Comparison of ENCODE assay signal across 22 cellular contexts in the genomic region with DNA sequence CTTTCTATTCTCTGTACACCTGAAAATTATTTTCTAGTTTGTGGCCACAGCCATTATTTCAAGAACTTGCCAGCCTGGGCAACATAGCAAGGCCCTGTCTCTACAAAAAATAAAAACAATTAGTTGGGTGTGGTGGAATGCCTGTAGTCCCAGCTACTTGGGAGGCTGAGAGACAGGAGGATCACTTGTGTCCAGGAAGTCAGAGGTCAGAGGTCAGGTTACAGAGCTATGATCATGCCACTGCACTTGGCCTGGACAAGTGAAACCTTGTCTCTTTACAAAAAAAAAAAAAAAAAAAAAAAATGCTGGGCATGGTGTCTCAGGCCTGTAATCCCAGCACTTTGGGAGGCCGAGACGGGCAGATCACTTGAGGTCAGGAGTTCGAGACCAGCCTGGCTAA.
"Had no signal": no experiment of that assay in that cellular context is flagged by ENCODE, and none has a peak within 500 bp of the region (broad histone marks: within the 10 kb centered on the region; RNA-seq: fewer than 3 reads in every experiment).

No MANE protein-coding gene starts in this region.

- H3K27ac Mint-ChIP-seq: activated naive CD8-positive, alpha-beta T cell; activated T-helper 17 cell treated with anti-CD3 and anti-CD28 coated beads, Interleukin-2, amount 50 U/mL, for 72 hours; effector memory CD8-positive, alpha-beta T cell; naive thymus-derived CD4-positive, alpha-beta T cell; type B pancreatic cell had no signal

- H3K36me3 ChIP-seq: prostate gland had no signal

- H3K4me1 ChIP-seq: adrenal gland, ascending aorta, heart left ventricle, lower lobe of right lung, prostate gland, spleen, vagina had no signal

- H3K4me1 Mint-ChIP-seq: activated T-helper 17 cell treated with anti-CD3 and anti-CD28 coated beads, Interleukin-2, amount 50 U/mL, for 72 hours; naive thymus-derived CD4-positive, alpha-beta T cell had no signal

- H3K27me3 ChIP-seq: adrenal gland, ascending aorta, brain microvascular endothelial cell, dorsolateral prefrontal cortex, heart left ventricle, spleen, vagina had no signal

- ATAC-seq: activated T-helper 17 cell treated with anti-CD3 and anti-CD28 coated beads, Interleukin-2, amount 50 U/mL, for 72 hours; effector memory CD8-positive, alpha-beta T cell; esophagus mucosa; heart left ventricle; left cardiac atrium; lower lobe of right lung; naive thymus-derived CD4-positive, alpha-beta T cell had no signal

- DNase-seq: activated T-cell treated with anti-CD3 and anti-CD28 coated beads, Interleukin-2, amount 50 U/mL, for 1 hour; adrenal gland; brain microvascular endothelial cell; caudate nucleus; dorsolateral prefrontal cortex; effector memory CD8-positive, alpha-beta T cell; heart left ventricle; left cardiac atrium; lower lobe of right lung; naive thymus-derived CD4-positive, alpha-beta T cell; spleen; stimulated activated CD4-positive, alpha-beta T cell treated with anti-CD3 and anti-CD28 coated beads, Interleukin-4, amount 100 ng/mL, for 1 hour; stimulated activated naive CD4-positive, alpha-beta T cell; T-helper 9 cell had no signal

- H3K9me3 ChIP-seq: adrenal gland, ascending aorta, heart left ventricle, lower lobe of right lung, prostate gland, spleen, thoracic aorta, vagina had no signal

- H3K27me3 Mint-ChIP-seq: activated naive CD8-positive, alpha-beta T cell; activated T-helper 17 cell treated with anti-CD3 and anti-CD28 coated beads, Interleukin-2, amount 50 U/mL, for 72 hours; effector memory CD8-positive, alpha-beta T cell; naive thymus-derived CD4-positive, alpha-beta T cell; type B pancreatic cell had no signal

- H3K27ac ChIP-seq: adrenal gland, ascending aorta, brain microvascular endothelial cell, dorsolateral prefrontal cortex, heart left ventricle, lower lobe of right lung, prostate gland, thoracic aorta, vagina had no signal

- H3K4me3 ChIP-seq: adrenal gland, ascending aorta, dorsolateral prefrontal cortex, heart left ventricle, lower lobe of right lung, prostate gland, spleen, thoracic aorta, vagina had no signal

- H3K9me3 Mint-ChIP-seq: activated T-helper 17 cell treated with anti-CD3 and anti-CD28 coated beads, Interleukin-2, amount 50 U/mL, for 72 hours; effector memory CD8-positive, alpha-beta T cell; naive thymus-derived CD4-positive, alpha-beta T cell; type B pancreatic cell had no signal

- H3K4me3 Mint-ChIP-seq: activated naive CD8-positive, alpha-beta T cell; activated T-helper 17 cell treated with anti-CD3 and anti-CD28 coated beads, Interleukin-2, amount 50 U/mL, for 72 hours; effector memory CD8-positive, alpha-beta T cell; naive thymus-derived CD4-positive, alpha-beta T cell; type B pancreatic cell had no signal
